15 cellular contexts compared by ENCODE assay signal in the genomic region with DNA sequence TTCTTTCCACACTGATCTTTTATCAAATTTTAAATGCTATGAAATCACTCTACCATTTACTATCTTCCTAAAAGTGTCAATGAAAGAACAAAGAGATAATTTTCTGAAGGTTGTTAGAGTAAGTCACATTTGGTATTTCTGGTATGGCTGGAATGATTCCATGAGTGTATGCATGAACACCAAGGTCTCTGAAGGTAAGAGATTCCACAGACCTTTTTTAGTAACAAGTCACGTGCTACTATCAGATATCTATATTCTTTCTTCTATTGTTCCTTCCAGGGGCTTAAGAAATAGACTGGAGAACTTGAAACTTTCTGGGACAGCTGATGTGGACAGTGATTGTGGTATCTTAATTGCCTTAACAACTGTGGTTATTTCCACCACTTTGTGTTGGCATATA.
DNase-seq lines count a peak whose midpoint lies in the region; ATAC-seq and TF ChIP-seq lines count a peak whose summit lies in the region.
"Had no signal": no experiment of that assay in that cellular context is flagged by ENCODE, and none has a peak within 500 bp of the region (broad histone marks: within the 10 kb centered on the region; RNA-seq: fewer than 3 reads in every experiment).

No MANE protein-coding gene starts in this region.

- H3K56ac ChIP-seq in mesendoderm (ENCODE audit: low read length): no peak overlapping the region

- no peak for ATAC-seq in left cardiac atrium
- ATAC-seq in GM19351 (IDR thresholded peaks at IDR 0.05; ENCODE audit: unreplicated experiment): no peak
- no peak for ATAC-seq in HG03520 (IDR thresholded peaks at IDR 0.05; ENCODE audit: unreplicated experiment)

- H3K27ac ChIP-seq in cardiac muscle cell (peak overlapping the region; percentile 76), mesendoderm (ENCODE audit: low read depth, low read length) (no peak overlapping the region), trophoblast cell (ENCODE audit: low read depth, low read length) (peak overlapping the region; percentile 11)
- H3K27ac ChIP-seq: 22Rv1, BLaER1 had no signal

- H3K27me3 ChIP-seq in cardiac muscle cell (no peaks in the 10 kb centered on the region), mesendoderm (ENCODE audit: insufficient read depth, low read length, poor library complexity) (no peaks in the 10 kb centered on the region), trophoblast cell (ENCODE audit: insufficient read depth, low read length) (no peaks in the 10 kb centered on the region)
- H3K27me3 ChIP-seq: BLaER1 had no signal

- H3K79me2 ChIP-seq in mesendoderm (ENCODE audit: control insufficient read depth, insufficient read depth, low read length): no peaks in the 10 kb centered on the region
- H3K79me2 ChIP-seq in trophoblast cell (ENCODE audit: control insufficient read depth, insufficient read depth, low read length, poor library complexity): no peaks in the 10 kb centered on the region

- H2BK120ac ChIP-seq in mesendoderm (ENCODE audit: low read depth, low read length) (no peak overlapping the region), trophoblast cell (ENCODE audit: insufficient read depth, low read length, poor library complexity) (no peak overlapping the region)

- no CpG with 5 or more reads among the region's 1 CpG for whole genome bisulfite sequencing in mesendoderm (ENCODE audit: extremely low coverage, insufficient coverage, low lambda C conversion rate)
- WGBS in trophoblast cell (ENCODE audit: extremely low coverage, insufficient coverage, insufficient read length): no CpG with 5 or more reads among the region's 1 CpG

- H2AK5ac ChIP-seq in mesendoderm (ENCODE audit: low read length) (no peak overlapping the region), trophoblast cell (ENCODE audit: low read length) (no peak overlapping the region)

- no peak overlapping the region for H2BK15ac ChIP-seq in mesendoderm (replicated peaks; ENCODE audit: low read depth)

- H3K14ac ChIP-seq in trophoblast cell (ENCODE audit: low read length): no peak overlapping the region

- TF ChIP-seq CTCF in cardiac muscle cell (IDR thresholded peaks at IDR 0.05; ENCODE audit: low read depth, low read length): no peak

- H4K91ac ChIP-seq in trophoblast cell (ENCODE audit: low read depth, low read length): no peak overlapping the region

- no peak overlapping the region for H4K5ac ChIP-seq in mesendoderm (ENCODE audit: low read length)

- H3K18ac ChIP-seq in mesendoderm (ENCODE audit: low read length): no peak overlapping the region
- H3K18ac ChIP-seq in trophoblast cell (ENCODE audit: low read length): no peak overlapping the region

- H2BK5ac ChIP-seq in mesendoderm (ENCODE audit: low read length): no peak overlapping the region
- no peak overlapping the region for H2BK5ac ChIP-seq in trophoblast cell (ENCODE audit: low read depth, low read length, poor library complexity)

- DNase-seq in cardiac muscle cell (ENCODE audit: low read depth in 1 of 2, low spot score in 1 of 2) (peak in 1 of 2 donors; percentile 57), left cardiac atrium (no peak), astrocyte of the hippocampus (ENCODE audit: low read depth, low spot score) (peak; percentile 16), mesendoderm (peak; percentile 74), trophoblast cell (peak; percentile 4 to 69), NK-92 (lab: John Stamatoyannopoulos, UW; ENCODE audit: unreplicated experiment) (no peak)
- DNase-seq: CD4-positive, alpha-beta memory T cell; DMS153; DMS79; GDM1 had no signal

- H3K9me3 ChIP-seq in cardiac muscle cell (ENCODE audit: low read depth) (no peaks in the 10 kb centered on the region), trophoblast cell (ENCODE audit: insufficient read depth, low read depth, low read length) (no peaks in the 10 kb centered on the region)
- H3K9me3 ChIP-seq: HAP-1 had no signal

- H4K8ac ChIP-seq in mesendoderm (ENCODE audit: low read depth, low read length): no peak overlapping the region
- H4K8ac ChIP-seq in trophoblast cell (ENCODE audit: low read depth, low read length): no peak overlapping the region

- H3K36me3 ChIP-seq in cardiac muscle cell (no peaks in the 10 kb centered on the region), mesendoderm (ENCODE audit: control insufficient read depth, insufficient read depth, low read length) (no peaks in the 10 kb centered on the region), trophoblast cell (ENCODE audit: control insufficient read depth in 1 of 2, insufficient read depth in 2 of 2, low read length in 2 of 2) (peaks cover 0 to 5% of the 10 kb centered on the region in 2 experiments)
- H3K36me3 ChIP-seq: HAP-1 had no signal

- no peak overlapping the region for H2AFZ ChIP-seq in trophoblast cell (ENCODE audit: insufficient read depth, low read length, poor library complexity)

- H2BK12ac ChIP-seq in trophoblast cell (ENCODE audit: low read length): no peak overlapping the region

- H3K4ac ChIP-seq in mesendoderm (ENCODE audit: low read depth, low read length) (no peak overlapping the region), trophoblast cell (ENCODE audit: low read depth, low read length) (no peak overlapping the region)

- intact Hi-C loops in left cardiac atrium (cut with DNase I): no loop called here

- H3K4me3 ChIP-seq in cardiac muscle cell: no peak overlapping the region
- no peak overlapping the region for H3K4me3 ChIP-seq in mesendoderm (ENCODE audit: low read length)
- no peak overlapping the region for H3K4me3 ChIP-seq in trophoblast cell (ENCODE audit: low read depth, low read length)
- H3K4me3 ChIP-seq: BLaER1, HAP-1 had no signal

- H3K9ac ChIP-seq in mesendoderm (ENCODE audit: low read length) (no peak overlapping the region), trophoblast cell (ENCODE audit: low read length) (no peak overlapping the region)
- H3K9ac ChIP-seq: BLaER1 had no signal

- H3K4me2 ChIP-seq in mesendoderm (ENCODE audit: low read length): no peak overlapping the region
- H3K4me2 ChIP-seq in trophoblast cell (ENCODE audit: low read length): no peak overlapping the region
- H3K4me2 ChIP-seq: BLaER1 had no signal

- no peak overlapping the region for H3K23ac ChIP-seq in mesendoderm (ENCODE audit: low read length)
- H3K23ac ChIP-seq in trophoblast cell (ENCODE audit: low read length): no peak overlapping the region

- no peak overlapping the region for H4K12ac ChIP-seq in trophoblast cell (ENCODE audit: low read depth, low read length)

- H3K4me1 ChIP-seq in cardiac muscle cell (ENCODE audit: low read depth) (peaks cover 10% of the 10 kb centered on the region), mesendoderm (ENCODE audit: control insufficient read depth, low read depth, low read length) (peaks cover 2% of the 10 kb centered on the region), trophoblast cell (ENCODE audit: control insufficient read depth in 1 of 2, insufficient read depth in 2 of 2, low read length in 2 of 2) (peaks cover 0 to 7% of the 10 kb centered on the region in 2 experiments)

- H3K79me1 ChIP-seq in mesendoderm (ENCODE audit: low read length) (no peaks in the 10 kb centered on the region), trophoblast cell (ENCODE audit: low read length) (peaks cover 3% of the 10 kb centered on the region)

Comparison
In these comparisons a context has a peak if more than half of its experiments do, and no peak if none do; other contexts are left out.
1. DNase-seq: peak in astrocyte of the hippocampus (single experiment), mesendoderm (single experiment) and trophoblast cell (2 of 2); none in left cardiac atrium (single experiment) and NK-92 (single experiment).